ENCODE assay signal across 8 cellular contexts in the genomic region with DNA sequence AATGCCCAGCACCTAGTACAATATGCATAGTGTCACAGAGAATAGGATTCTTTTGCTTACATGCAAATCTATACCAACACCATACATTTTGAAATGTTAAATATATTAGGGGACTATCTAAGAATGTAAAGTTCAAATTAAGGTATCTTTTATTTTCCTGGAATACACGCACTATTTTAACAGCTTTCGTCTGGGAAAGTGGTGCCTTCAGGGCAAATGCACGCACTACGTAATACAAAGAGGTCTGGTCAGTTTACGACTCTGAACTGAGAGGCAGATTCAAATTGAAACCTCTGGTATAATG. TPM values are rescaled to one million over a fixed set of nuclear protein-coding genes. Genes with fewer than 3 reads are reported as not detected.
A peak's percentile ranks its signal among the peaks of the same experiment; 100 is the strongest.
DNase-seq lines count a peak whose midpoint lies in the region; ATAC-seq, FAIRE-seq and TF ChIP-seq lines count a peak whose summit lies in the region.

No MANE protein-coding gene starts in this region.

- TF ChIP-seq RAD21 in SK-N-SH (IDR thresholded peaks at IDR 0.05; ENCODE audit: low read length) = no peak

- no peaks in the 10 kb centered on the region for H3K9me2 ChIP-seq in SK-N-SH

- TF ChIP-seq CTCF in SK-N-SH (IDR thresholded peaks at IDR 0.05) (no peak), suprapubic skin (IDR thresholded peaks at IDR 0.05) (no peak)

- ATAC-seq in GM19452 (IDR thresholded peaks at IDR 0.05; ENCODE audit: unreplicated experiment) = peak; percentile 0

- POLR2A ChIA-PET in SK-N-SH (lab: Yijun Ruan, JAX) = interaction anchor here (1.0 to 1.9 kb wide), 4 partner anchors 17 to 438 kb away, joined by 3 to 26 read pairs (median 5); a partner anchor contains a TSS

- H3K27ac ChIP-seq in SK-N-SH (ENCODE audit: low read depth in 2 of 2, low read length in 1 of 2) = peak overlapping the region; percentile 96 to 99
- peak overlapping the region; percentile 99 for H3K27ac ChIP-seq in suprapubic skin

- TF ChIP-seq EP300 in SK-N-SH (IDR thresholded peaks at IDR 0.05; ENCODE audit: borderline replicate concordance in 1 of 2, low read depth in 1 of 2, low read length in 1 of 2) (peak in 1 of 2 experiments; percentile 50; a peak in 1 of 4 replicates), suprapubic skin (IDR thresholded peaks at IDR 0.05) (no peak)

- no peak for FAIRE-seq in GM19239 (lab: Jason Lieb, UNC)

- peak overlapping the region; percentile 100 for H3K9ac ChIP-seq in SK-N-SH

- H3K4me2 ChIP-seq in SK-N-SH = peak overlapping the region; percentile 87

- H3K4me1 ChIP-seq in SK-N-SH (ENCODE audit: control insufficient read depth in 1 of 2, insufficient read depth in 2 of 2, low read depth in 1 of 2, low read length in 1 of 2) (peaks cover 9 to 15% of the 10 kb centered on the region in 2 experiments), suprapubic skin (peaks cover 50% of the 10 kb centered on the region)

- H4K20me1 ChIP-seq in SK-N-SH (ENCODE audit: insufficient read depth) = peaks cover 51% of the 10 kb centered on the region

- H3K27me3 ChIP-seq in SK-N-SH (ENCODE audit: insufficient read depth) (no peaks in the 10 kb centered on the region), suprapubic skin (no peaks in the 10 kb centered on the region)

- peaks cover 95% of the 10 kb centered on the region for H3K79me2 ChIP-seq in SK-N-SH (ENCODE audit: insufficient read depth)

- H3K36me3 ChIP-seq in SK-N-SH (replicated peaks in 1 of 2; ENCODE audit: control insufficient read depth in 1 of 2, insufficient read depth in 2 of 2, low read length in 1 of 2) (peaks cover 11 to 45% of the 10 kb centered on the region in 2 experiments), suprapubic skin (no peaks in the 10 kb centered on the region)

- H3K9me3 ChIP-seq in SK-N-SH (no peaks in the 10 kb centered on the region), suprapubic skin (no peaks in the 10 kb centered on the region)

- DNase-seq in SK-N-SH (no peak), suprapubic skin (ENCODE audit: low spot score in 2 of 2) (no peak), GM19239 (ENCODE audit: insufficient read length, low spot score) (no peak), NCI-H187 (lab: John Stamatoyannopoulos, UW) (no peak), hippocampal formation (lab: John Stamatoyannopoulos, UW) (no peak)
- DNase-seq in effector CD8-positive, alpha-beta T cell (lab: John Stamatoyannopoulos, UW) = no peak

- H3K4me3 ChIP-seq in SK-N-SH (ENCODE audit: low read depth in 2 of 2, low read length in 1 of 2) (peak overlapping the region; percentile 88 to 91), iPS-11a (ENCODE audit: low read depth, low read length) (peak overlapping the region; percentile 100), suprapubic skin (peak overlapping the region; percentile 84)

- TF ChIP-seq POLR2A in suprapubic skin (IDR thresholded peaks at IDR 0.05) = no peak

- peaks cover 22% of the 10 kb centered on the region for H3F3A ChIP-seq in SK-N-SH (replicated peaks; ENCODE audit: insufficient read depth)

- no peak overlapping the region for H2AFZ ChIP-seq in SK-N-SH (ENCODE audit: low read depth)

- CTCF ChIA-PET in SK-N-SH (lab: Yijun Ruan, JAX) = interaction anchor here (1.3 kb wide), 1 partner anchor 12 kb away, joined by 3 read pairs; no protein-coding TSS in a partner anchor

- WGBS in SK-N-SH (ENCODE audit: low lambda C conversion rate) = 1% methylated on average over 5 of the region's 5 CpGs
- WGBS in suprapubic skin = 0% methylated on average over 5 of the region's 5 CpGs

TF ChIP-seq in SK-N-SH, 30 proteins besides CTCF, POLR2A, EP300 and RAD21 (continues in another document):
- TF ChIP-seq RFX5 (IDR thresholded peaks at IDR 0.05; ENCODE audit: low read length) (no peak), NFIC (IDR thresholded peaks at IDR 0.05; ENCODE audit: borderline replicate concordance) (no peak), YY1 (IDR thresholded peaks at IDR 0.05; ENCODE audit: low read depth) (no peak), FOSL2 (IDR thresholded peaks at IDR 0.05; ENCODE audit: borderline replicate concordance, low read depth) (no peak), SIN3A (IDR thresholded peaks at IDR 0.05; ENCODE audit: borderline replicate concordance, low read depth, low read length) (no peak), GABPA (IDR thresholded peaks at IDR 0.05; ENCODE audit: low read depth) (no peak), RCOR1 (IDR thresholded peaks at IDR 0.05; ENCODE audit: low read length) (0 out of 2 replicates have a peak, but pooled peaks have one; percentile 29), TAF1 (IDR thresholded peaks at IDR 0.05; ENCODE audit: borderline replicate concordance, low read depth, low read length) (peak; percentile 89; the same call in 1 of the 2 replicates), ELF1 (IDR thresholded peaks at IDR 0.05) (no peak), GATA2 (CRISPR knock-in tag; IDR thresholded peaks at IDR 0.05) (no peak), MXI1 (IDR thresholded peaks at IDR 0.05; ENCODE audit: low read depth, low read length) (peak; percentile 53), TEAD4 (IDR thresholded peaks at IDR 0.05; ENCODE audit: borderline replicate concordance, insufficient read depth) (no peak)
- TF ChIP-seq, protein P1, sequence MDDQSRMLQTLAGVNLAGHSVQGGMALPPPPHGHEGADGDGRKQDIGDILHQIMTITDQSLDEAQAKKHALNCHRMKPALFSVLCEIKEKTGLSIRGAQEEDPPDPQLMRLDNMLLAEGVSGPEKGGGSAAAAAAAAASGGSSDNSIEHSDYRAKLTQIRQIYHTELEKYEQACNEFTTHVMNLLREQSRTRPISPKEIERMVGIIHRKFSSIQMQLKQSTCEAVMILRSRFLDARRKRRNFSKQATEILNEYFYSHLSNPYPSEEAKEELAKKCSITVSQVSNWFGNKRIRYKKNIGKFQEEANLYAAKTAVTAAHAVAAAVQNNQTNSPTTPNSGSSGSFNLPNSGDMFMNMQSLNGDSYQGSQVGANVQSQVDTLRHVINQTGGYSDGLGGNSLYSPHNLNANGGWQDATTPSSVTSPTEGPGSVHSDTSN (IDR thresholded peaks at IDR 0.05) = no peak
- TF ChIP-seq, protein P2, sequence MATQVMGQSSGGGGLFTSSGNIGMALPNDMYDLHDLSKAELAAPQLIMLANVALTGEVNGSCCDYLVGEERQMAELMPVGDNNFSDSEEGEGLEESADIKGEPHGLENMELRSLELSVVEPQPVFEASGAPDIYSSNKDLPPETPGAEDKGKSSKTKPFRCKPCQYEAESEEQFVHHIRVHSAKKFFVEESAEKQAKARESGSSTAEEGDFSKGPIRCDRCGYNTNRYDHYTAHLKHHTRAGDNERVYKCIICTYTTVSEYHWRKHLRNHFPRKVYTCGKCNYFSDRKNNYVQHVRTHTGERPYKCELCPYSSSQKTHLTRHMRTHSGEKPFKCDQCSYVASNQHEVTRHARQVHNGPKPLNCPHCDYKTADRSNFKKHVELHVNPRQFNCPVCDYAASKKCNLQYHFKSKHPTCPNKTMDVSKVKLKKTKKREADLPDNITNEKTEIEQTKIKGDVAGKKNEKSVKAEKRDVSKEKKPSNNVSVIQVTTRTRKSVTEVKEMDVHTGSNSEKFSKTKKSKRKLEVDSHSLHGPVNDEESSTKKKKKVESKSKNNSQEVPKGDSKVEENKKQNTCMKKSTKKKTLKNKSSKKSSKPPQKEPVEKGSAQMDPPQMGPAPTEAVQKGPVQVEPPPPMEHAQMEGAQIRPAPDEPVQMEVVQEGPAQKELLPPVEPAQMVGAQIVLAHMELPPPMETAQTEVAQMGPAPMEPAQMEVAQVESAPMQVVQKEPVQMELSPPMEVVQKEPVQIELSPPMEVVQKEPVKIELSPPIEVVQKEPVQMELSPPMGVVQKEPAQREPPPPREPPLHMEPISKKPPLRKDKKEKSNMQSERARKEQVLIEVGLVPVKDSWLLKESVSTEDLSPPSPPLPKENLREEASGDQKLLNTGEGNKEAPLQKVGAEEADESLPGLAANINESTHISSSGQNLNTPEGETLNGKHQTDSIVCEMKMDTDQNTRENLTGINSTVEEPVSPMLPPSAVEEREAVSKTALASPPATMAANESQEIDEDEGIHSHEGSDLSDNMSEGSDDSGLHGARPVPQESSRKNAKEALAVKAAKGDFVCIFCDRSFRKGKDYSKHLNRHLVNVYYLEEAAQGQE (IDR thresholded peaks at IDR 0.05; ENCODE audit: low read depth, low read length) = peak; percentile 36; the same call in 1 of the 2 replicates
- TF ChIP-seq, protein P3, sequence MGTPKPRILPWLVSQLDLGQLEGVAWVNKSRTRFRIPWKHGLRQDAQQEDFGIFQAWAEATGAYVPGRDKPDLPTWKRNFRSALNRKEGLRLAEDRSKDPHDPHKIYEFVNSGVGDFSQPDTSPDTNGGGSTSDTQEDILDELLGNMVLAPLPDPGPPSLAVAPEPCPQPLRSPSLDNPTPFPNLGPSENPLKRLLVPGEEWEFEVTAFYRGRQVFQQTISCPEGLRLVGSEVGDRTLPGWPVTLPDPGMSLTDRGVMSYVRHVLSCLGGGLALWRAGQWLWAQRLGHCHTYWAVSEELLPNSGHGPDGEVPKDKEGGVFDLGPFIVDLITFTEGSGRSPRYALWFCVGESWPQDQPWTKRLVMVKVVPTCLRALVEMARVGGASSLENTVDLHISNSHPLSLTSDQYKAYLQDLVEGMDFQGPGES (IDR thresholded peaks at IDR 0.05; ENCODE audit: low read depth, low read length) = no peak
- TF ChIP-seq, protein P4, sequence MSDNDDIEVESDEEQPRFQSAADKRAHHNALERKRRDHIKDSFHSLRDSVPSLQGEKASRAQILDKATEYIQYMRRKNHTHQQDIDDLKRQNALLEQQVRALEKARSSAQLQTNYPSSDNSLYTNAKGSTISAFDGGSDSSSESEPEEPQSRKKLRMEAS (IDR thresholded peaks at IDR 0.05; ENCODE audit: low read depth) = no peak

RNA-seq across cellular contexts. Expression of a gene that starts 0.9 kb away (rescaled TPM):
- polyA plus RNA-seq in SK-N-SH (2012; rRNA removed) = 64.1 and 95.7 TPM in 2 replicates
- polyA plus RNA-seq in SK-N-SH (2012; cell fraction: cytosol; rRNA removed) = 59.1 and 60.1 TPM in 2 replicates
- polyA plus RNA-seq in SK-N-SH (2012; cell fraction: nucleus; rRNA removed) = 198 and 297 TPM in 2 replicates
- 100 to 1,000 TPM in 1 of 4 donors, 10 to 100 TPM in 3; 57.9 to 178 (median 68.5) TPM for total RNA-seq in suprapubic skin

RNA-seq across cellular contexts. Expression of a gene that starts 26.8 kb away (rescaled TPM):
- 13.5 and 17.5 TPM in 2 replicates for polyA plus RNA-seq in SK-N-SH (2012; rRNA removed)
- 20.2 and 24.3 TPM in 2 replicates for polyA plus RNA-seq in SK-N-SH (2012; cell fraction: cytosol; rRNA removed)
- polyA plus RNA-seq in SK-N-SH (2012; cell fraction: nucleus; rRNA removed) = 7.3 and 18.3 TPM in 2 replicates
- 10 to 100 TPM; 16.8 to 30.2 (median 24.9) TPM for total RNA-seq in suprapubic skin
